In the genomic region with DNA sequence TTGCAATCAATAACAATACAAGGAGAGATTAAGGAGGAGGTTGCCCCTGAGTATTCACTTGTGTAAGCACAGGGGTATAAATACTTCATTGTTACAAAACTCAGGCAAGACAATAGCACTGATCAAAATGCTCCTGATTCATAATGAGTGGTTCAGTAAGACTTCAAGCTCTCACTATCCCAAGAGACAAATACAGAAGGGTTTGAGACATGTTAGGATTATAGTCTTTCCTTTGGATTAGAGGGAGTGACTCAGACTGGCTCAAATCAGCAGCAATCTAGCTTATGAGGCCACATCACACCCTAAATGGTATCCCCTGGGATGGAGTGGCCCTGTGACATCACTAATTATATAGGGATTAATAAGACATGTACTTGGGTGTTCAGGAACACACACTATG, we compare ENCODE assay signal across 1 cellular context.
TF ChIP-seq lines count a peak whose summit lies in the region.

No MANE protein-coding gene starts in this region.

TF ChIP-seq in IMR-90, 13 proteins besides CTCF, POLR2A, EP300 and RAD21:
- TF ChIP-seq, protein P1, sequence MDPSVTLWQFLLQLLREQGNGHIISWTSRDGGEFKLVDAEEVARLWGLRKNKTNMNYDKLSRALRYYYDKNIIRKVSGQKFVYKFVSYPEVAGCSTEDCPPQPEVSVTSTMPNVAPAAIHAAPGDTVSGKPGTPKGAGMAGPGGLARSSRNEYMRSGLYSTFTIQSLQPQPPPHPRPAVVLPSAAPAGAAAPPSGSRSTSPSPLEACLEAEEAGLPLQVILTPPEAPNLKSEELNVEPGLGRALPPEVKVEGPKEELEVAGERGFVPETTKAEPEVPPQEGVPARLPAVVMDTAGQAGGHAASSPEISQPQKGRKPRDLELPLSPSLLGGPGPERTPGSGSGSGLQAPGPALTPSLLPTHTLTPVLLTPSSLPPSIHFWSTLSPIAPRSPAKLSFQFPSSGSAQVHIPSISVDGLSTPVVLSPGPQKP (IDR thresholded peaks at IDR 0.05; ENCODE audit: borderline replicate concordance, low read depth, low read length), result no peak
- TF ChIP-seq RFX5 (IDR thresholded peaks at IDR 0.05; ENCODE audit: low read depth, low read length) (no peak), RCOR1 (IDR thresholded peaks at IDR 0.05; ENCODE audit: insufficient replicate concordance, low read length) (no peak), CEBPB (IDR thresholded peaks at IDR 0.05; ENCODE audit: low read depth, low read length) (no peak), MAFK (IDR thresholded peaks at IDR 0.05; ENCODE audit: low read depth, low read length) (no peak), NFE2L2 (IDR thresholded peaks at IDR 0.05; ENCODE audit: low read depth, low read length) (no peak)
TF ChIP-seq in IMR-90: peak in this region for 0.
